1 cellular context compared by ENCODE assay signal in the genomic region with DNA sequence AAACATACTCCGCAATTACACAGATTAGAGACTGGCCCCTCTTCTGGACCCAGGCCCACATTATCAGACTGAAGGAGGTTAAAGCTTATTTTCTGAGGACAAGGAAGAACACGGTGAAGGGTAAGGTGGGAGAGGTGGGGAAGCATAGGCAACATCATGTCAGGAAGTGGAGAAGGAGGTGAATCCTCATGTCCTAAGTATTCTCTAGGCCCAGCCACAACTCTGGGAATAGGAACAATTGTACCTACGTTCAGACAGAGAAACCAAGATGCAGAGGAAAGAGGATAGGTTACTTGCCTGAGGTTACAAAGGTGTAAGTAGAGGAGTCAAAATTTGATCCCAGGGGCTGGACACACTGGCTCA.
TF ChIP-seq lines count a peak whose summit lies in the region.

No MANE protein-coding gene starts in this region.

TF ChIP-seq in endothelial cell of umbilical vein, 7 proteins besides CTCF, POLR2A, EP300 and RAD21:
- TF ChIP-seq MAX (IDR thresholded peaks at IDR 0.05; ENCODE audit: insufficient read depth, insufficient read length) (no peak), JUN (IDR thresholded peaks at IDR 0.05; ENCODE audit: borderline replicate concordance, insufficient read depth, insufficient read length, low read depth) (no peak), FOS (IDR thresholded peaks at IDR 0.05; ENCODE audit: borderline replicate concordance, insufficient read depth, low read length) (no peak), EZH2 (IDR thresholded peaks at IDR 0.05; ENCODE audit: borderline replicate concordance, low read depth, low read length, severe bottlenecking) (no peak), MYC (IDR thresholded peaks at IDR 0.05; ENCODE audit: low read depth, low read length) (no peak), GATA2 (IDR thresholded peaks at IDR 0.05; ENCODE audit: insufficient read depth, insufficient read length, low read depth, low read length) (no peak), POLR2AphosphoS5 (IDR thresholded peaks at IDR 0.05; ENCODE audit: insufficient read depth, low read depth, low read length) (no peak)
